Comparison of ENCODE assay signal across 9 cellular contexts in the genomic region with DNA sequence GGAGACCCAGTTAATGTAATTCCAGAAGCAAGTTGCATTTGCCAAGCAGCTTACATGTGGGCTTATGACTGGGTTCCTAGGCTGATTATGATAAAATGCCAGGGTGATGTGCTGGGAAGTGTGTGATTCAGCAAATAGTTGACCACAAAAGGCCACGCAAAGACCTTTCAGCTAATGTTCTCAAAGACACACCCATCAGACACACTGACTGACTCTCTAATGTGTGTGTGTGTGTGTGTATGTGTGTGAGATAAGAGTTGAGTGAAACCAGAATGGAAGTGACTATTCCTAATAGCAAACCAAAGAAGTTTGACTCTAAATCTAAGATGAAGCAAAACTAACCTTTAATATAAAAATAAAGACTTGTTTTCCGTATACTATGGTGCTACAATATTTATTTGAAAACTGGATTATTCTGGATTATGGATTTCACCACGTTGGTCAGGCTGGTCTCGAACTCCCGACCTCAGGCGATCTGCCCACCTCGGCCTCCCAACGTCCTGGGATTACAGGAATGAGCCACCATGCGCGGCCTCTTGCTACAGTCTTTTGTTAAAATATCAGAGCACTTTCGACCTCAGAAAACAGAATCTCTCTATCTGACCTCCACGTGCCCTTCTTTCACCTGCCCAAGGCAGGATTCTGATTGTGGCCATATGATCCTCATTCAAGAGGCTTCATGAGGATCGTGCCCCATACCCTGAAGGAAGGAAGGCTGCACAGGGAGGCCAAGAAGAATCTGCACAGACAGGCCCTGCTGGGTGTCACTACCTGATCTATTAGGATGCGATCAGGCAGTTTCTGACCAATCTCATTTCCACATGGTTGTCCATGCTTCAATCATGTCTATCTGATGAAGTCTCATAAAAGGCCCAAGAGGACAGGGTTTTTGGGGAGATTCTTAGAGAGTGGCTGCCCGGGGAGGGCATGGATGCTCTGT.
A peak's percentile ranks its signal among the peaks of the same experiment; 100 is the strongest.
DNase-seq lines count a peak whose midpoint lies in the region; ATAC-seq, FAIRE-seq and TF ChIP-seq lines count a peak whose summit lies in the region.
"Had no signal": no experiment of that assay in that cellular context is flagged by ENCODE, and none has a peak within 500 bp of the region (broad histone marks: within the 10 kb centered on the region; RNA-seq: fewer than 3 reads in every experiment).

No MANE protein-coding gene starts in this region.

- H3K9me3 ChIP-seq in SK-N-SH (no peaks in the 10 kb centered on the region), esophagus squamous epithelium (no peaks in the 10 kb centered on the region), HepG2 (ENCODE audit: low read length) (no peaks in the 10 kb centered on the region)

- peaks cover 55% of the 10 kb centered on the region for H3K36me3 Mint-ChIP-seq in activated CD4-positive, alpha-beta T cell treated with anti-CD3 and anti-CD28 coated beads, Interleukin-2, amount 10 ng/mL, durations not matched to agents 7 days and 5 days (ENCODE audit: low read depth)
- H3K36me3 Mint-ChIP-seq in stimulated activated naive B cell treated with anti-CD40 and anti-IgM and Interleukin-4, amounts not matched to agents 10 μg/mL and 1 μg/mL and 100 μg/mL, for 72 hours, result peaks cover 54 to 71% of the 10 kb centered on the region in 2 donors

- no peaks in the 10 kb centered on the region for H3K79me2 ChIP-seq in SK-N-SH (ENCODE audit: insufficient read depth)
- no peaks in the 10 kb centered on the region for H3K79me2 ChIP-seq in HepG2 (ENCODE audit: insufficient read depth, low read length)

- no peaks in the 10 kb centered on the region for H3K9me3 Mint-ChIP-seq in activated CD4-positive, alpha-beta T cell treated with anti-CD3 and anti-CD28 coated beads, Interleukin-2, amount 10 ng/mL, durations not matched to agents 7 days and 5 days
- H3K9me3 Mint-ChIP-seq in stimulated activated naive B cell treated with anti-CD40 and anti-IgM and Interleukin-4, amounts not matched to agents 10 μg/mL and 1 μg/mL and 100 μg/mL, for 72 hours, result no peaks in the 10 kb centered on the region

- intact Hi-C loops in esophagus squamous epithelium (cut with DNase I) (no loop called here), HepG2 (cut with micrococcal nuclease; ENCODE audit: unreplicated experiment) (no loop called here)

- no peaks in the 10 kb centered on the region for H3K27me3 Mint-ChIP-seq in activated CD4-positive, alpha-beta T cell treated with anti-CD3 and anti-CD28 coated beads, Interleukin-2, amount 10 ng/mL, durations not matched to agents 7 days and 5 days
- no peaks in the 10 kb centered on the region for H3K27me3 Mint-ChIP-seq in stimulated activated naive B cell treated with anti-CD40 and anti-IgM and Interleukin-4, amounts not matched to agents 10 μg/mL and 1 μg/mL and 100 μg/mL, for 72 hours

- 82% methylated on average over 15 of the region's 15 CpGs for WGBS in SK-N-SH (ENCODE audit: low lambda C conversion rate)
- WGBS in esophagus squamous epithelium, 2 donors, result 71 to 76% methylated on average over 14 to 15 of the region's 15 CpGs
- WGBS in HepG2 (ENCODE audit: low lambda C conversion rate), result 88% methylated on average over 15 of the region's 15 CpGs

- no peak overlapping the region for H3K4me3 Mint-ChIP-seq in activated CD4-positive, alpha-beta T cell treated with anti-CD3 and anti-CD28 coated beads, Interleukin-2, amount 10 ng/mL, durations not matched to agents 7 days and 5 days
- H3K4me3 Mint-ChIP-seq in stimulated activated naive B cell treated with anti-CD40 and anti-IgM and Interleukin-4, amounts not matched to agents 10 μg/mL and 1 μg/mL and 100 μg/mL, for 72 hours, result no peak overlapping the region

- TF ChIP-seq EP300 in SK-N-SH (IDR thresholded peaks at IDR 0.05; ENCODE audit: borderline replicate concordance in 1 of 2, low read depth in 1 of 2, low read length in 1 of 2), result peak; percentile 19 to 86; a peak in 1 of 4 replicates
- no peak for TF ChIP-seq EP300 in HepG2 (IDR thresholded peaks at IDR 0.05; ENCODE audit: low read depth in 2 of 2, low read length in 2 of 2)
- TF ChIP-seq EP300 in HepG2 (CRISPR knock-in tag; IDR thresholded peaks at IDR 0.05; ENCODE audit: borderline replicate concordance), result no peak

- DNase-seq in activated CD4-positive, alpha-beta T cell treated with anti-CD3 and anti-CD28 coated beads, Interleukin-2, amount 10 ng/mL, durations not matched to agents 7 days and 5 days, result no peak
- DNase-seq in activated CD4-positive, alpha-beta T cell treated with anti-CD3 and anti-CD28 coated beads for 1 hour, result no peak
- DNase-seq in SK-N-SH (no peak), esophagus squamous epithelium (lab: John Stamatoyannopoulos, UW) (no peak), SHP77 treated with DMSO at 0.1 percent for 48 hours (lab: John Stamatoyannopoulos, UW) (no peak), HepG2 (ENCODE audit: low spot score) (no peak)
- no peak for DNase-seq in stimulated activated naive B cell treated with anti-CD40 and anti-IgM and Interleukin-4, amounts not matched to agents 10 μg/mL and 1 μg/mL and 100 μg/mL, for 72 hours

- H3F3A ChIP-seq in SK-N-SH (replicated peaks; ENCODE audit: insufficient read depth), result no peaks in the 10 kb centered on the region

- H3K4me3 ChIP-seq in SK-N-SH (ENCODE audit: low read depth in 2 of 2, low read length in 1 of 2) (no peak overlapping the region), esophagus squamous epithelium (no peak overlapping the region), HepG2 (replicated peaks in 1 of 3; ENCODE audit: insufficient read depth in 1 of 3, low read depth in 2 of 3, low read length in 3 of 3) (no peak overlapping the region)

- TF ChIP-seq POLR2A in esophagus squamous epithelium (IDR thresholded peaks at IDR 0.05) (no peak), HepG2 (IDR thresholded peaks at IDR 0.05; ENCODE audit: insufficient read depth in 1 of 2, low read depth in 2 of 2, low read length in 2 of 2) (no peak)

- no peak overlapping the region for H3K4me2 ChIP-seq in SK-N-SH
- H3K4me2 ChIP-seq in HepG2 (ENCODE audit: low read depth, low read length), result no peak overlapping the region

- H3K9ac ChIP-seq in SK-N-SH (no peak overlapping the region), HepG2 (ENCODE audit: insufficient read depth, low read depth, low read length) (no peak overlapping the region)

- H3K4me1 ChIP-seq in SK-N-SH (ENCODE audit: control insufficient read depth in 1 of 2, insufficient read depth in 2 of 2, low read depth in 1 of 2, low read length in 1 of 2), result peaks cover 0 to 7% of the 10 kb centered on the region in 2 experiments; a peak in 2 of 4 replicates
- peaks cover 0 to 20% (median 6%) of the 10 kb centered on the region in 3 donors for H3K4me1 ChIP-seq in esophagus squamous epithelium
- H3K4me1 ChIP-seq in HepG2 (ENCODE audit: insufficient read depth, low read length), result 0 out of 2 replicates have a peak, but pooled peaks cover 6% of the 10 kb centered on the region

- H3K36me3 ChIP-seq in SK-N-SH (replicated peaks in 1 of 2; ENCODE audit: control insufficient read depth in 1 of 2, insufficient read depth in 2 of 2, low read length in 1 of 2) (peaks cover 0 to 17% of the 10 kb centered on the region in 2 experiments), esophagus squamous epithelium (peaks cover 0 to 70% (median 19%) of the 10 kb centered on the region in 3 donors), HepG2 (replicated peaks in 1 of 2; ENCODE audit: control insufficient read depth in 1 of 2, insufficient read depth in 2 of 2, low read length in 2 of 2) (peaks cover 0 to 3% of the 10 kb centered on the region in 2 experiments; a peak in 1 of 5 replicates)

- POLR2A ChIA-PET in activated CD4-positive, alpha-beta T cell treated with anti-CD3 and anti-CD28 coated beads, Interleukin-2, amount 10 ng/mL, durations not matched to agents 7 days and 5 days (lab: Charles Lee), result no interaction called here
- POLR2A ChIA-PET in SK-N-SH (lab: Yijun Ruan, JAX) (no interaction called here), HepG2 (lab: Yijun Ruan, JAX) (interaction anchor here (0.6 kb wide), 1 partner anchor 26 kb away, joined by 3 read pairs; no protein-coding TSS in a partner anchor)

- peak overlapping the region in 1 of 2 experiments; percentile 70; a peak in 2 of 4 replicates for H3K27ac ChIP-seq in SK-N-SH (ENCODE audit: low read depth in 2 of 2, low read length in 1 of 2)
- peak overlapping the region; percentile 39 to 68 (median 57) for H3K27ac ChIP-seq in esophagus squamous epithelium
- no peak overlapping the region for H3K27ac ChIP-seq in HepG2 (ENCODE audit: extremely low read length, insufficient read depth, low read length)
- H3K27ac ChIP-seq: C4-2B had no signal

- TF ChIP-seq CTCF in SK-N-SH (IDR thresholded peaks at IDR 0.05) (no peak), esophagus squamous epithelium (IDR thresholded peaks at IDR 0.05) (no peak), HepG2 (CRISPR knock-in tag; IDR thresholded peaks at IDR 0.05) (no peak)

- BruUV-seq in HepG2 (replicated peaks; lab: Mats Ljungman, UMichigan), result no TSS peak

- H3K9me2 ChIP-seq in SK-N-SH, result no peaks in the 10 kb centered on the region

- H2AFZ ChIP-seq in SK-N-SH (ENCODE audit: low read depth) (no peak overlapping the region), HepG2 (ENCODE audit: low read length) (no peak overlapping the region)

- FAIRE-seq in HepG2 (lab: Jason Lieb, UNC), result no peak

- H3K4me1 Mint-ChIP-seq in activated CD4-positive, alpha-beta T cell treated with anti-CD3 and anti-CD28 coated beads, Interleukin-2, amount 10 ng/mL, durations not matched to agents 7 days and 5 days, result peaks cover 24% of the 10 kb centered on the region
- peaks cover 14 to 49% of the 10 kb centered on the region in 2 donors for H3K4me1 Mint-ChIP-seq in stimulated activated naive B cell treated with anti-CD40 and anti-IgM and Interleukin-4, amounts not matched to agents 10 μg/mL and 1 μg/mL and 100 μg/mL, for 72 hours

- H4K20me1 ChIP-seq in SK-N-SH (ENCODE audit: insufficient read depth) (no peaks in the 10 kb centered on the region), HepG2 (ENCODE audit: insufficient read depth, low read length) (no peaks in the 10 kb centered on the region)

- CTCF ChIA-PET in activated CD4-positive, alpha-beta T cell treated with anti-CD3 and anti-CD28 coated beads, Interleukin-2, amount 10 ng/mL, durations not matched to agents 7 days and 5 days (lab: Charles Lee), result interaction anchor here (1.1 kb wide), 1 partner anchor 13 kb away, joined by 3 read pairs; no protein-coding TSS in a partner anchor
- CTCF ChIA-PET in SK-N-SH (lab: Yijun Ruan, JAX), result interaction anchor here (3.1 kb wide), 1 partner anchor 25 kb away, joined by 10 read pairs; no protein-coding TSS in a partner anchor
- CTCF ChIA-PET in HepG2 (lab: Yijun Ruan, JAX; ENCODE audit: low intra/inter-chr PET ratio, low total read pairs), result no interaction called here

- H3K27me3 ChIP-seq in SK-N-SH (ENCODE audit: insufficient read depth) (no peaks in the 10 kb centered on the region), esophagus squamous epithelium (no peaks in the 10 kb centered on the region), HepG2 (ENCODE audit: control insufficient read depth in 1 of 2, insufficient read depth in 2 of 2, low read length in 2 of 2) (no peaks in the 10 kb centered on the region)

- peak overlapping the region; percentile 78 for H3K27ac Mint-ChIP-seq in activated CD4-positive, alpha-beta T cell treated with anti-CD3 and anti-CD28 coated beads, Interleukin-2, amount 10 ng/mL, durations not matched to agents 7 days and 5 days
- H3K27ac Mint-ChIP-seq in stimulated activated naive B cell treated with anti-CD40 and anti-IgM and Interleukin-4, amounts not matched to agents 10 μg/mL and 1 μg/mL and 100 μg/mL, for 72 hours, result peak overlapping the region; percentile 89

- ATAC-seq in stimulated activated naive B cell treated with anti-CD40 and anti-IgM and Interleukin-4, amounts not matched to agents 10 μg/mL and 1 μg/mL and 100 μg/mL, for 72 hours (replicated peaks), result peak; percentile 55 to 74
- no peak for ATAC-seq in GM18907 (IDR thresholded peaks at IDR 0.05; ENCODE audit: unreplicated experiment)
- ATAC-seq in HepG2, result no peak

- in situ Hi-C loops in HepG2 (cut with HindIII; ENCODE audit: extremely low pct_ligation_motif_present, low pct_unique_long_range_greater_than_20kb), result no loop called here

- no peak for TF ChIP-seq RAD21 in SK-N-SH (IDR thresholded peaks at IDR 0.05; ENCODE audit: low read length)
- no peak for TF ChIP-seq RAD21 in HepG2 (CRISPR knock-in tag; IDR thresholded peaks at IDR 0.05)

Comparison
In these comparisons a context has a peak if more than half of its experiments do, and no peak if none do; other contexts are left out.
1. ATAC-seq: peak in stimulated activated naive B cell treated with anti-CD40 and anti-IgM and Interleukin-4, amounts not matched to agents 10 μg/mL and 1 μg/mL and 100 μg/mL, for 72 hours (2 of 2); none in GM18907 (single experiment) and HepG2 (single experiment).